Comparison of ENCODE assay signal across 10 cellular contexts in genomic region chr12:46260153-46260912, GRCh38. TPM values are rescaled to one million over a fixed set of nuclear protein-coding genes. Genes with fewer than 3 reads are reported as not detected.
DNase-seq lines count a peak whose midpoint lies in the region; ATAC-seq and TF ChIP-seq lines count a peak whose summit lies in the region.
"Had no signal": no experiment of that assay in that cellular context is flagged by ENCODE, and none has a peak within 500 bp of the region (broad histone marks: within the 10 kb centered on the region; RNA-seq: fewer than 3 reads in every experiment).

No MANE protein-coding gene starts in this region.

- no peak for TF ChIP-seq POLR2A in prostate gland (IDR thresholded peaks at IDR 0.05)

- in situ Hi-C loops in Caki2 (cut with HindIII; ENCODE audit: low pct_unique_long_range_greater_than_20kb, low sequenced_read_pairs), result no loop called here

- ATAC-seq in RWPE2 (ENCODE audit: low read depth), result no peak
- no peak for ATAC-seq in GM19351 (IDR thresholded peaks at IDR 0.05; ENCODE audit: unreplicated experiment)

- H3K27me3 ChIP-seq in RWPE2 (ENCODE audit: insufficient read depth, poor library complexity, severe bottlenecking), result no peaks in the 10 kb centered on the region
- H3K27me3 ChIP-seq in prostate gland (replicated peaks; ENCODE audit: insufficient read depth), result no peaks in the 10 kb centered on the region

- H3K9me3 ChIP-seq in RWPE2 (ENCODE audit: severe bottlenecking), result no peaks in the 10 kb centered on the region
- no peaks in the 10 kb centered on the region for H3K9me3 ChIP-seq in prostate gland

- peak; percentile 60 for DNase-seq in Caki2 (ENCODE audit: low read depth)
- DNase-seq in RWPE2 (ENCODE audit: low spot score), result no peak
- peak; percentile 86 for DNase-seq in fibroblast of the aortic adventitia (ENCODE audit: low read depth)
- no peak for DNase-seq in prostate gland (ENCODE audit: low spot score)
- no peak for DNase-seq in NCI-H524 treated with DMSO at 0.1 percent for 48 hours (lab: John Stamatoyannopoulos, UW)
- no peak for DNase-seq in activated CD4-positive, CD25-positive, alpha-beta regulatory T cell (lab: John Stamatoyannopoulos, UW)
- DNase-seq in DMS114 treated with DMSO at 0.1 percent for 48 hours (lab: John Stamatoyannopoulos, UW; ENCODE audit: unreplicated experiment), result no peak
- DNase-seq: activated naive CD4-positive, alpha-beta T cell treated with anti-CD3 and anti-CD28 coated beads for 36 hours; DND-41 had no signal

- H3K27ac ChIP-seq in RWPE2 (ENCODE audit: poor library complexity, severe bottlenecking), result peak overlapping the region; percentile 96
- peak overlapping the region; percentile 44 to 54 for H3K27ac ChIP-seq in prostate gland

- H3K4me1 ChIP-seq in RWPE2 (ENCODE audit: insufficient read depth, poor library complexity, severe bottlenecking) (peaks cover 57% of the 10 kb centered on the region), prostate gland (replicated peaks) (no peaks in the 10 kb centered on the region)

- no peak for TF ChIP-seq CTCF in RWPE2 (IDR thresholded peaks at IDR 0.05; ENCODE audit: poor library complexity, severe bottlenecking)
- no peak for TF ChIP-seq CTCF in fibroblast of the aortic adventitia (IDR thresholded peaks at IDR 0.05; ENCODE audit: insufficient read depth, low read length)
- no peak for TF ChIP-seq CTCF in prostate gland (IDR thresholded peaks at IDR 0.05)

- intact Hi-C loops in prostate gland (cut with DNase I), result loop anchor here (10.0 kb wide), 1 partner anchor 404 kb away; no protein-coding TSS in a partner anchor

- H3K4me3 ChIP-seq in RWPE2 (ENCODE audit: severe bottlenecking) (no peak overlapping the region), fibroblast of the aortic adventitia (ENCODE audit: low read depth, low read length) (peak overlapping the region; percentile 15), prostate gland (no peak overlapping the region)

- WGBS in prostate gland, result 44% methylated on average over 5 of the region's 5 CpGs

- H3K36me3 ChIP-seq in RWPE2 (ENCODE audit: low read depth), result peaks cover 91% of the 10 kb centered on the region
- no peaks in the 10 kb centered on the region for H3K36me3 ChIP-seq in prostate gland

RNA-seq across cellular contexts. Expression of gene SLC38A1, which starts 8.5 kb away (rescaled TPM):
- 38.4 and 49.4 TPM in 2 replicates for total RNA-seq in Caki2 (2014; rRNA removed; shearing (Covaris generic); ENCODE audit: low replicate concordance)
- total RNA-seq in fibroblast of the aortic adventitia (ENCODE audit: low replicate concordance) (87.0 and 203 TPM in 2 replicates), prostate gland (10 to 100 TPM; 24.1 to 45.1 TPM)

Comparison
In these comparisons a context has a peak if more than half of its experiments do, and no peak if none do; other contexts are left out.
1. DNase-seq: peak in Caki2 (single experiment) and fibroblast of the aortic adventitia (single experiment); none in RWPE2 (single experiment), prostate gland (single experiment), NCI-H524 treated with DMSO at 0.1 percent for 48 hours (single experiment), activated CD4-positive, CD25-positive, alpha-beta regulatory T cell (0 of 4) and DMS114 treated with DMSO at 0.1 percent for 48 hours (single experiment).